Comparison of ENCODE assay signal across 21 cellular contexts in genomic region chr2:107025869-107026380, GRCh38.
DNase-seq lines count a peak whose midpoint lies in the region; ATAC-seq, FAIRE-seq and TF ChIP-seq lines count a peak whose summit lies in the region.
"Had no signal": no experiment of that assay in that cellular context is flagged by ENCODE, and none has a peak within 500 bp of the region (broad histone marks: within the 10 kb centered on the region; RNA-seq: fewer than 3 reads in every experiment).

No MANE protein-coding gene starts in this region.

- no peaks in the 10 kb centered on the region for H3K36me3 Mint-ChIP-seq in CD8-positive, alpha-beta memory T cell

- intact Hi-C loops in heart right ventricle (cut with DNase I), result no loop called here

- CTCF ChIA-PET in CD8-positive, alpha-beta memory T cell (lab: Charles Lee), result no interaction called here

- H3K27me3 Mint-ChIP-seq in CD8-positive, alpha-beta memory T cell, result no peaks in the 10 kb centered on the region
- H3K27me3 Mint-ChIP-seq: activated CD4-positive, alpha-beta memory T cell treated with anti-CD3 and anti-CD28 coated beads, Interleukin-2, amount 10 ng/mL, durations not matched to agents 7 days and 5 days; T-helper 17 cell had no signal

- ATAC-seq in heart right ventricle, result no peak
- ATAC-seq: activated naive CD4-positive, alpha-beta T cell treated with anti-CD3 and anti-CD28 coated beads, Interleukin-2, amount 50 U/mL, for 72 hours; activated T-cell treated with anti-CD3 and anti-CD28 coated beads, Interleukin-2, amount 50 U/mL, for 4 hours; Right ventricle myocardium inferior; T-helper 17 cell had no signal

- WGBS in heart right ventricle, 2 donors, result 76 to 87% methylated on average over 8 of the region's 8 CpGs

- H3K4me1 Mint-ChIP-seq in CD8-positive, alpha-beta memory T cell, result no peaks in the 10 kb centered on the region
- H3K4me1 Mint-ChIP-seq: activated CD4-positive, alpha-beta memory T cell treated with anti-CD3 and anti-CD28 coated beads, Interleukin-2, amount 10 ng/mL, durations not matched to agents 7 days and 5 days; T-helper 17 cell had no signal

- no peaks in the 10 kb centered on the region for H3K9me3 ChIP-seq in CD8-positive, alpha-beta memory T cell (ENCODE audit: low read length)
- H3K9me3 ChIP-seq in heart right ventricle, result peaks cover 0 to 8% (median 0%) of the 10 kb centered on the region in 11 donors
- H3K9me3 ChIP-seq: vagina had no signal

- H3K4me1 ChIP-seq in CD8-positive, alpha-beta memory T cell (ENCODE audit: insufficient read depth, low read length), result no peaks in the 10 kb centered on the region
- no peaks in the 10 kb centered on the region for H3K4me1 ChIP-seq in heart right ventricle
- H3K4me1 ChIP-seq: vagina had no signal

- TF ChIP-seq CTCF in fibroblast of mammary gland (conservative IDR thresholded peaks at IDR 0.05; ENCODE audit: control insufficient read depth, insufficient read depth, low read depth, low read length) (no peak), heart right ventricle (IDR thresholded peaks at IDR 0.05) (no peak)

- no peak overlapping the region for H3K4me3 ChIP-seq in fibroblast of mammary gland (ENCODE audit: control insufficient read depth, low read depth, low read length)
- H3K4me3 ChIP-seq in skeletal muscle cell (ENCODE audit: low read depth, low read length), result no peak overlapping the region
- H3K4me3 ChIP-seq in CD8-positive, alpha-beta memory T cell (ENCODE audit: low read length), result no peak overlapping the region
- H3K4me3 ChIP-seq in heart right ventricle, result no peak overlapping the region
- H3K4me3 ChIP-seq: vagina had no signal

- H3K27ac ChIP-seq in CD8-positive, alpha-beta memory T cell (ENCODE audit: low read depth, low read length), result no peak overlapping the region
- no peak overlapping the region for H3K27ac ChIP-seq in heart right ventricle
- H3K27ac ChIP-seq: vagina had no signal

- H3K36me3 ChIP-seq in CD8-positive, alpha-beta memory T cell (ENCODE audit: insufficient read depth, low read length), result no peaks in the 10 kb centered on the region
- no peaks in the 10 kb centered on the region for H3K36me3 ChIP-seq in heart right ventricle
- H3K36me3 ChIP-seq: vagina had no signal

- FAIRE-seq in RCC 7860 (lab: Jason Lieb, UNC), result no peak
- FAIRE-seq: H54 had no signal

- DNase-seq in EL (peak; percentile 90), RCC 7860 (ENCODE audit: low spot score) (peak; percentile 65), fibroblast of mammary gland (ENCODE audit: low read depth) (peak; percentile 56), skeletal muscle cell (ENCODE audit: low read depth) (peak; percentile 45), SKM-1 (lab: John Stamatoyannopoulos, UW; ENCODE audit: unreplicated experiment) (no peak), heart right ventricle (no peak), occipital lobe (lab: John Stamatoyannopoulos, UW) (no peak)
- DNase-seq in CD8-positive, alpha-beta memory T cell, result no peak
- DNase-seq: activated CD4-positive, alpha-beta memory T cell treated with anti-CD3 and anti-CD28 coated beads, Interleukin-2, amount 10 ng/mL, durations not matched to agents 7 days and 5 days; activated T-cell treated with anti-CD3 and anti-CD28 coated beads, Interleukin-2, amount 50 U/mL, for 4 hours; AML-193; caudate nucleus; effector CD8-positive, alpha-beta T cell; NCI-H1417 treated with DMSO at 0.1 percent for 48 hours; retina; stimulated activated naive CD4-positive, alpha-beta T cell treated with Interleukin-2 at 50 U/mL for 16 hours; T-helper 17 cell had no signal

- no peak overlapping the region for H3K27ac Mint-ChIP-seq in CD8-positive, alpha-beta memory T cell
- H3K27ac Mint-ChIP-seq: activated CD4-positive, alpha-beta memory T cell treated with anti-CD3 and anti-CD28 coated beads, Interleukin-2, amount 10 ng/mL, durations not matched to agents 7 days and 5 days; activated naive CD4-positive, alpha-beta T cell treated with anti-CD3 and anti-CD28 coated beads, Interleukin-2, amount 50 U/mL, for 72 hours; T-helper 17 cell had no signal

- H3K9me3 Mint-ChIP-seq in CD8-positive, alpha-beta memory T cell, result peaks cover 0 to 6% (median 5%) of the 10 kb centered on the region in 5 donors

- POLR2A ChIA-PET in CD8-positive, alpha-beta memory T cell (lab: Charles Lee), result no interaction called here

- H3K27me3 ChIP-seq in CD8-positive, alpha-beta memory T cell (ENCODE audit: insufficient read depth, low read length, poor library complexity, severe bottlenecking), result no peaks in the 10 kb centered on the region
- no peaks in the 10 kb centered on the region for H3K27me3 ChIP-seq in heart right ventricle
- H3K27me3 ChIP-seq: vagina had no signal

- H3K4me3 Mint-ChIP-seq in CD8-positive, alpha-beta memory T cell, result no peak overlapping the region
- H3K4me3 Mint-ChIP-seq: activated CD4-positive, alpha-beta memory T cell treated with anti-CD3 and anti-CD28 coated beads, Interleukin-2, amount 10 ng/mL, durations not matched to agents 7 days and 5 days; activated T-cell treated with anti-CD3 and anti-CD28 coated beads, Interleukin-2, amount 50 U/mL, for 4 hours; T-helper 17 cell had no signal

Comparison
In these comparisons a context has a peak if more than half of its experiments do, and no peak if none do; other contexts are left out.
1. DNase-seq: peak in EL (single experiment), RCC 7860 (single experiment), fibroblast of mammary gland (single experiment) and skeletal muscle cell (single experiment); none in CD8-positive, alpha-beta memory T cell (0 of 5), SKM-1 (single experiment), heart right ventricle (0 of 2) and occipital lobe (single experiment).